ENCODE assay signal across 10 cellular contexts in genomic region chr16:29745853-29746345, GRCh38. TPM values are rescaled to one million over a fixed set of nuclear protein-coding genes. Genes with fewer than 3 reads are reported as not detected.
DNase-seq lines count a peak whose midpoint lies in the region; TF ChIP-seq lines count a peak whose summit lies in the region.
"Had no signal": no experiment of that assay in that cellular context is flagged by ENCODE, and none has a peak within 500 bp of the region (broad histone marks: within the 10 kb centered on the region; RNA-seq: fewer than 3 reads in every experiment).

A gene with protein sequence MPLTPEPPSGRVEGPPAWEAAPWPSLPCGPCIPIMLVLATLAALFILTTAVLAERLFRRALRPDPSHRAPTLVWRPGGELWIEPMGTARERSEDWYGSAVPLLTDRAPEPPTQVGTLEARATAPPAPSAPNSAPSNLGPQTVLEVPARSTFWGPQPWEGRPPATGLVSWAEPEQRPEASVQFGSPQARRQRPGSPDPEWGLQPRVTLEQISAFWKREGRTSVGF (minus strand): TSS chr16:29745990. CDS start chr16:29744951, 1,039 bp downstream.

- H3K27ac ChIP-seq in breast epithelium = peak within 1 kb of the TSS; percentile 12 to 21
- H3K27ac ChIP-seq in fibroblast of lung (ENCODE audit: insufficient read depth, low read length) = no peak within 1 kb of the TSS
- H3K27ac ChIP-seq: 22Rv1 had no signal

- no peak within 1 kb of the TSS for H3K4me2 ChIP-seq in fibroblast of lung (ENCODE audit: extremely low read depth, insufficient read depth, low read length)

- no peak within 1 kb of the TSS for H3K4me3 Mint-ChIP-seq in MCF 10A (ENCODE audit: unreplicated experiment)
- H3K4me3 Mint-ChIP-seq: brain had no signal

- no peaks in the 10 kb centered on the region for H4K20me1 ChIP-seq in fibroblast of lung (ENCODE audit: control insufficient read depth, extremely low read depth, insufficient read depth, low read length)

- no peaks in the 10 kb centered on the region for H3K27me3 ChIP-seq in breast epithelium
- no peaks in the 10 kb centered on the region for H3K27me3 ChIP-seq in fibroblast of lung (ENCODE audit: control insufficient read depth, insufficient read depth, low read length)

- POLR2A ChIA-PET in MCF 10A (lab: Yijun Ruan, JAX) = no interaction called here

- no TSS peak for BruUV-seq in MCF 10A (replicated peaks; lab: Mats Ljungman, UMichigan)

- H3K9me3 Mint-ChIP-seq in MCF 10A (ENCODE audit: unreplicated experiment) = no peaks in the 10 kb centered on the region

- DNase-seq in breast epithelium (ENCODE audit: low spot score in 2 of 2) (peak in 1 of 2 donors; percentile 37), MCF 10A (ENCODE audit: unreplicated experiment) (no peak), KBM-7 (peak; percentile 96), fibroblast of lung (ENCODE audit: low read depth in 2 of 2) (no peak), NCI-H1694 (lab: John Stamatoyannopoulos, UW) (no peak), COR-L47 (lab: John Stamatoyannopoulos, UW) (no peak)
- peak; percentile 77 to 78 for DNase-seq in activated CD4-positive, alpha-beta T cell treated with anti-CD3 and anti-CD28 coated beads, Interleukin-2, amount 50 U/mL, for 4 hours
- DNase-seq in stimulated activated CD4-positive, alpha-beta T cell treated with anti-CD3 and anti-CD28 coated beads, Interleukin-1b, Interleukin-23, amount 100 ng/mL, for 48 hours = peak; percentile 86

- no peak within 1 kb of the TSS for H3K27ac Mint-ChIP-seq in MCF 10A (ENCODE audit: low read depth, unreplicated experiment)
- H3K27ac Mint-ChIP-seq: brain had no signal

- intact Hi-C loops in breast epithelium (cut with DNase I; ENCODE audit: low total_unique reads) = no loop called here
- intact Hi-C loops in MCF 10A (cut with micrococcal nuclease) = no loop called here

- H3K9me3 ChIP-seq in breast epithelium (no peaks in the 10 kb centered on the region), fibroblast of lung (ENCODE audit: control insufficient read depth, insufficient read depth, low read depth, low read length) (no peaks in the 10 kb centered on the region)

- no peaks in the 10 kb centered on the region for H3K4me1 ChIP-seq in breast epithelium
- no peaks in the 10 kb centered on the region for H3K4me1 ChIP-seq in fibroblast of lung (ENCODE audit: control insufficient read depth, extremely low read depth, insufficient read depth, low read length)

- H3K27me3 Mint-ChIP-seq in MCF 10A (ENCODE audit: insufficient read depth, unreplicated experiment) = peaks cover 22% of the 10 kb centered on the region

- H3K4me1 Mint-ChIP-seq in MCF 10A (ENCODE audit: insufficient read depth, unreplicated experiment) = no peaks in the 10 kb centered on the region
- H3K4me1 Mint-ChIP-seq: brain had no signal

- no peaks in the 10 kb centered on the region for H3K79me2 ChIP-seq in fibroblast of lung (ENCODE audit: control insufficient read depth, insufficient read depth, low read length)

- H2AFZ ChIP-seq in fibroblast of lung (ENCODE audit: low read length) = no peak within 1 kb of the TSS

- peaks cover 8% of the 10 kb centered on the region for H3K36me3 Mint-ChIP-seq in MCF 10A (ENCODE audit: insufficient read depth, unreplicated experiment)
- H3K36me3 Mint-ChIP-seq: brain had no signal

- TF ChIP-seq POLR2A in breast epithelium (IDR thresholded peaks at IDR 0.05) = no peak

- H3K9ac ChIP-seq in fibroblast of lung (ENCODE audit: insufficient read depth, low read length) = peak within 1 kb of the TSS; percentile 2

- in situ Hi-C loops in KBM-7 (cut with MboI; ENCODE audit: low pct_unique_long_range_greater_than_20kb, low sequenced_read_pairs) = no loop called here

- H3K36me3 ChIP-seq in breast epithelium (no peaks in the 10 kb centered on the region), fibroblast of lung (ENCODE audit: control insufficient read depth, insufficient read depth, low read length) (no peaks in the 10 kb centered on the region)

- H3K4me3 ChIP-seq in breast epithelium (peak within 1 kb of the TSS; percentile 30 to 45 (median 37)), fibroblast of lung (replicated peaks in 1 of 4; ENCODE audit: control extremely low read depth in 1 of 4, insufficient read depth in 1 of 4, low read depth in 3 of 4, low read length in 4 of 4) (no peak within 1 kb of the TSS)

- TF ChIP-seq CTCF in breast epithelium (IDR thresholded peaks at IDR 0.05) (no peak), MCF 10A (IDR thresholded peaks at IDR 0.05; ENCODE audit: unreplicated experiment) (no peak), fibroblast of lung (conservative IDR thresholded peaks at IDR 0.05 in 1 of 2, IDR thresholded peaks at IDR 0.05 in 1 of 2; ENCODE audit: low read depth in 1 of 2, low read length in 2 of 2) (no peak)

- CTCF ChIA-PET in MCF 10A (lab: Yijun Ruan, JAX) = no interaction called here

RNA-seq across cellular contexts. Expression of the gene that starts here (rescaled TPM):
- total RNA-seq in breast epithelium (1 to 10 TPM in 2 of 3 donors, under 1 TPM in 1; 0.66 to 2.1 (median 1.8) TPM), MCF 10A (2022) (not detected in 2 replicates), fibroblast of lung (not detected in 2 replicates)
- polyA plus RNA-seq in fibroblast of lung = not detected in 2 replicates
- polyA plus RNA-seq in fibroblast of lung (2012) = not detected in 2 replicates
- not detected in 2 replicates for polyA minus RNA-seq in fibroblast of lung (ENCODE audit: low replicate concordance)

Comparison
In these comparisons a context has a peak if more than half of its experiments do, and no peak if none do; other contexts are left out.
1. DNase-seq: peak in KBM-7 (single experiment), activated CD4-positive, alpha-beta T cell treated with anti-CD3 and anti-CD28 coated beads, Interleukin-2, amount 50 U/mL, for 4 hours (2 of 2) and stimulated activated CD4-positive, alpha-beta T cell treated with anti-CD3 and anti-CD28 coated beads, Interleukin-1b, Interleukin-23, amount 100 ng/mL, for 48 hours (single experiment); none in MCF 10A (single experiment), fibroblast of lung (0 of 2), NCI-H1694 (single experiment) and COR-L47 (single experiment).
2. H3K4me3 ChIP-seq: peak in breast epithelium (3 of 3); none in fibroblast of lung (0 of 4).